In genomic region chr1:184051138-184051484, GRCh38 we compare ENCODE assay signal across 8 cellular contexts. TPM values are rescaled to one million over a fixed set of nuclear protein-coding genes. Genes with fewer than 3 reads are reported as not detected.
DNase-seq lines count a peak whose midpoint lies in the region; TF ChIP-seq lines count a peak whose summit lies in the region.

No MANE protein-coding gene starts in this region.

- H3K9me3 ChIP-seq in hepatocyte (ENCODE audit: low read depth) (no peaks in the 10 kb centered on the region), smooth muscle cell (replicated peaks; ENCODE audit: low read depth) (no peaks in the 10 kb centered on the region)

- H3K9ac ChIP-seq in smooth muscle cell (ENCODE audit: low read depth), result peak overlapping the region; percentile 82

- CTCF ChIA-PET in activated CD4-positive, alpha-beta memory T cell treated with anti-CD3 and anti-CD28 coated beads for 36 hours (lab: Charles Lee), result interaction anchor here (1.4 to 2.9 kb wide), 5 partner anchors 13 to 395 kb away, joined by 4 to 10 read pairs (median 5); partner anchors contain the start of gene COLGALT2

- H3K9me2 ChIP-seq in hepatocyte (replicated peaks; ENCODE audit: insufficient read depth), result no peaks in the 10 kb centered on the region

- H3K9me3 Mint-ChIP-seq in activated T-cell treated with anti-CD3 and anti-CD28 coated beads, Interleukin-2, amount 50 U/mL, for 24 hours, result peaks cover 4% of the 10 kb centered on the region
- H3K9me3 Mint-ChIP-seq in activated CD4-positive, alpha-beta memory T cell treated with anti-CD3 and anti-CD28 coated beads for 36 hours, result no peaks in the 10 kb centered on the region

- H3K27me3 ChIP-seq in hepatocyte (no peaks in the 10 kb centered on the region), smooth muscle cell (ENCODE audit: low read depth) (no peaks in the 10 kb centered on the region)

- H3K4me1 ChIP-seq in hepatocyte (ENCODE audit: insufficient read depth), result peaks cover 9% of the 10 kb centered on the region
- H3K4me1 ChIP-seq in smooth muscle cell (ENCODE audit: low read depth), result peaks cover 16% of the 10 kb centered on the region

- no peaks in the 10 kb centered on the region for H3F3A ChIP-seq in smooth muscle cell (ENCODE audit: low read depth)

- peak overlapping the region; percentile 88 for H2AFZ ChIP-seq in hepatocyte
- H2AFZ ChIP-seq in smooth muscle cell (ENCODE audit: low read depth), result peak overlapping the region; percentile 81

- H3K4me2 ChIP-seq in hepatocyte, result peak overlapping the region; percentile 90
- H3K4me2 ChIP-seq in smooth muscle cell, result peak overlapping the region; percentile 87

- H3K4me1 Mint-ChIP-seq in activated T-cell treated with anti-CD3 and anti-CD28 coated beads, Interleukin-2, amount 50 U/mL, for 24 hours (ENCODE audit: low read depth), result peaks cover 33% of the 10 kb centered on the region
- H3K4me1 Mint-ChIP-seq in activated CD4-positive, alpha-beta memory T cell treated with anti-CD3 and anti-CD28 coated beads for 36 hours (ENCODE audit: low read depth), result peaks cover 32% of the 10 kb centered on the region

- H3K4me3 ChIP-seq in hepatocyte (peak overlapping the region; percentile 85), smooth muscle cell (peak overlapping the region; percentile 79)

- H3K36me3 ChIP-seq in hepatocyte (replicated peaks; ENCODE audit: insufficient read depth, low read depth) (no peaks in the 10 kb centered on the region), smooth muscle cell (ENCODE audit: low read depth) (no peaks in the 10 kb centered on the region)

- intact Hi-C loops in activated CD4-positive, alpha-beta memory T cell treated with anti-CD3 and anti-CD28 coated beads for 36 hours (cut with micrococcal nuclease), result loop anchor here (1.0 to 10.0 kb wide), 5 partner anchors 14 to 1106 kb away; partner anchors contain the start of genes C1orf21, COLGALT2, SWT1 and TRMT1L

- POLR2A ChIA-PET in activated CD4-positive, alpha-beta memory T cell treated with anti-CD3 and anti-CD28 coated beads for 36 hours (lab: Charles Lee), result interaction anchor here (0.6 to 2.1 kb wide), 6 partner anchors 9 to 1211 kb away, joined by 3 to 14 read pairs (median 4); partner anchors contain the start of gene COLGALT2

- H3K27me3 Mint-ChIP-seq in activated T-cell treated with anti-CD3 and anti-CD28 coated beads, Interleukin-2, amount 50 U/mL, for 24 hours, result peaks cover 9% of the 10 kb centered on the region
- peaks cover 6% of the 10 kb centered on the region for H3K27me3 Mint-ChIP-seq in activated CD4-positive, alpha-beta memory T cell treated with anti-CD3 and anti-CD28 coated beads for 36 hours

- no peak for DNase-seq in activated T-cell treated with anti-CD3 and anti-CD28 coated beads, Interleukin-2, amount 50 U/mL, for 24 hours
- DNase-seq in activated T-cell treated with anti-CD3 and anti-CD28 coated beads, Interleukin-2, amount 50 U/mL, for 48 hours, result no peak
- DNase-seq in activated CD4-positive, alpha-beta memory T cell treated with anti-CD3 and anti-CD28 coated beads for 36 hours, result no peak
- DNase-seq in hepatocyte (ENCODE audit: low spot score) (no peak), smooth muscle cell (lab: John Stamatoyannopoulos, UW; ENCODE audit: unreplicated experiment) (no peak), NCI-H510A (lab: John Stamatoyannopoulos, UW) (no peak), inferior parietal cortex (ENCODE audit: extremely low spot score) (no peak)
- no peak for DNase-seq in stimulated activated CD4-positive, alpha-beta T cell treated with anti-CD3 and anti-CD28 coated beads, Interleukin-4, amount 100 ng/mL, for 1 hour

- TF ChIP-seq CTCF in hepatocyte (IDR thresholded peaks at IDR 0.05; ENCODE audit: poor library complexity), result no peak
- no peak for TF ChIP-seq CTCF in smooth muscle cell (IDR thresholded peaks at IDR 0.05; ENCODE audit: borderline replicate concordance, insufficient read depth, poor library complexity, severe bottlenecking)

- H3K79me2 ChIP-seq in hepatocyte, result peaks cover 19% of the 10 kb centered on the region
- peaks cover 31% of the 10 kb centered on the region for H3K79me2 ChIP-seq in smooth muscle cell (ENCODE audit: low read depth)

- peak overlapping the region; percentile 98 for H3K27ac ChIP-seq in hepatocyte
- H3K27ac ChIP-seq in smooth muscle cell (ENCODE audit: low read depth), result peak overlapping the region; percentile 81

- H4K20me1 ChIP-seq in hepatocyte (ENCODE audit: insufficient read depth, poor library complexity, severe bottlenecking) (no peaks in the 10 kb centered on the region), smooth muscle cell (ENCODE audit: low read depth) (no peaks in the 10 kb centered on the region)

- H3K4me3 Mint-ChIP-seq in activated T-cell treated with anti-CD3 and anti-CD28 coated beads, Interleukin-2, amount 50 U/mL, for 24 hours, result peak overlapping the region; percentile 93
- peak overlapping the region; percentile 98 for H3K4me3 Mint-ChIP-seq in activated CD4-positive, alpha-beta memory T cell treated with anti-CD3 and anti-CD28 coated beads for 36 hours

- H3K27ac Mint-ChIP-seq in activated T-cell treated with anti-CD3 and anti-CD28 coated beads, Interleukin-2, amount 50 U/mL, for 24 hours, result peak overlapping the region; percentile 99
- peak overlapping the region; percentile 96 for H3K27ac Mint-ChIP-seq in activated CD4-positive, alpha-beta memory T cell treated with anti-CD3 and anti-CD28 coated beads for 36 hours

- H3K36me3 Mint-ChIP-seq in activated T-cell treated with anti-CD3 and anti-CD28 coated beads, Interleukin-2, amount 50 U/mL, for 24 hours (ENCODE audit: low read depth), result peaks cover 41% of the 10 kb centered on the region
- H3K36me3 Mint-ChIP-seq in activated CD4-positive, alpha-beta memory T cell treated with anti-CD3 and anti-CD28 coated beads for 36 hours, result peaks cover 10% of the 10 kb centered on the region

- WGBS in hepatocyte (ENCODE audit: low lambda C conversion rate, missing lambda C conversion rate), result 2% methylated on average over 6 of the region's 6 CpGs
- WGBS in smooth muscle cell (ENCODE audit: low lambda C conversion rate), result 4% methylated on average over 6 of the region's 6 CpGs

RNA-seq across cellular contexts. Expression of gene TSEN15, which starts 0.4 kb away (rescaled TPM):
- 10 to 100 TPM; 44.1 to 44.3 TPM for total RNA-seq in activated CD4-positive, alpha-beta memory T cell treated with anti-CD3 and anti-CD28 coated beads for 36 hours
- total RNA-seq in hepatocyte (46.5 and 61.0 TPM in 2 replicates), smooth muscle cell (56.7 and 82.0 TPM in 2 replicates)
- polyA plus RNA-seq in hepatocyte (20.7 and 35.7 TPM in 2 replicates), smooth muscle cell (34.7 and 35.6 TPM in 2 replicates)

RNA-seq across cellular contexts. Expression of gene COLGALT2, which starts 13.6 kb away (rescaled TPM):
- total RNA-seq in activated CD4-positive, alpha-beta memory T cell treated with anti-CD3 and anti-CD28 coated beads for 36 hours, result 1 to 10 TPM; 2.3 to 2.5 TPM
- total RNA-seq in hepatocyte (1.5 and 1.7 TPM in 2 replicates), smooth muscle cell (0.22 and 0.31 TPM in 2 replicates)
- polyA plus RNA-seq in hepatocyte (0.39 and 0.66 TPM in 2 replicates), smooth muscle cell (0.61 and 0.73 TPM in 2 replicates)
